8 cellular contexts compared by ENCODE assay signal in the genomic region with DNA sequence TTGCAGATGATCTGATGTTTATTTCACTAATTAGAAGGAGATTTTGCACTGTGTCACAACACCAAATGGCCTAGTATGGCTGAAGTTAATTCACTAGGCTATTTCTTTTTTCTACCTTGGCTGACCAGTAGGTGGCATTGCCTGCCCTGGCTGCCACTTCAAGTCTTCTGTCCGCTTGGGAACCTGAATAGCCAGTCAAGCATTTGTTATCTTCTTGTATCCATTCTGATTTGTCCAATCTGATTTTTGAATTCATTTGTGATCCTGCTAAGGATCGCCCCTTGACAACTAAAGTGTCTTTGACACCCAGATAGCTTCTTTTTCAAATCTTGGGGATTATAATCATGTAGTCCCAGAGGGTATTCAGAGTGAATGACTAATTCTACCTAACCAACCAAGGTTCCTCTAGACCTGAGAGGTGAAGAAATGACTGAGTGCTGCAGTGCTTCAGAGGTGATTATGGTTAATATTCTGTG.
A peak's percentile ranks its signal among the peaks of the same experiment; 100 is the strongest.
DNase-seq lines count a peak whose midpoint lies in the region; ATAC-seq, FAIRE-seq and TF ChIP-seq lines count a peak whose summit lies in the region.

No MANE protein-coding gene starts in this region.

- H3K4me3 ChIP-seq in astrocyte of the spinal cord (ENCODE audit: low read depth, low read length) = no peak overlapping the region
- no peak overlapping the region for H3K4me3 ChIP-seq in smooth muscle cell

- H3K36me3 ChIP-seq in smooth muscle cell (ENCODE audit: low read depth) = no peaks in the 10 kb centered on the region

- no peak overlapping the region for H2AFZ ChIP-seq in smooth muscle cell (ENCODE audit: low read depth)

- peaks cover 5% of the 10 kb centered on the region for H3K27me3 ChIP-seq in smooth muscle cell (ENCODE audit: low read depth)

- H3K79me2 ChIP-seq in smooth muscle cell (ENCODE audit: low read depth) = no peaks in the 10 kb centered on the region

- H3K9me3 Mint-ChIP-seq in activated T-cell treated with anti-CD3 and anti-CD28 coated beads, Interleukin-2, amount 50 U/mL, for 24 hours = no peaks in the 10 kb centered on the region

- peaks cover 12% of the 10 kb centered on the region for H3K27me3 Mint-ChIP-seq in activated T-cell treated with anti-CD3 and anti-CD28 coated beads, Interleukin-2, amount 50 U/mL, for 24 hours

- no peak overlapping the region for H3K4me3 Mint-ChIP-seq in activated T-cell treated with anti-CD3 and anti-CD28 coated beads, Interleukin-2, amount 50 U/mL, for 24 hours

- no peak overlapping the region for H3K27ac Mint-ChIP-seq in activated T-cell treated with anti-CD3 and anti-CD28 coated beads, Interleukin-2, amount 50 U/mL, for 24 hours

- DNase-seq in activated T-cell treated with anti-CD3 and anti-CD28 coated beads for 48 hours (ENCODE audit: low read depth) (peak; percentile 14), HTR-8/SVneo (ENCODE audit: insufficient read length, low spot score) (peak; percentile 41), OCI-M1 (lab: John Stamatoyannopoulos, UW) (peak; percentile 92), astrocyte of the spinal cord (ENCODE audit: low read depth, low spot score) (peak; percentile 85), iPS DF 19.7 (ENCODE audit: low read depth, low spot score) (peak; percentile 5), smooth muscle cell (lab: John Stamatoyannopoulos, UW; ENCODE audit: unreplicated experiment) (no peak)
- DNase-seq in activated T-cell treated with anti-CD3 and anti-CD28 coated beads, Interleukin-2, amount 50 U/mL, for 24 hours = no peak

- no peaks in the 10 kb centered on the region for H4K20me1 ChIP-seq in smooth muscle cell (ENCODE audit: low read depth)

- peaks cover 24% of the 10 kb centered on the region for H3K4me1 Mint-ChIP-seq in activated T-cell treated with anti-CD3 and anti-CD28 coated beads, Interleukin-2, amount 50 U/mL, for 24 hours (ENCODE audit: low read depth)

- H3K4me1 ChIP-seq in smooth muscle cell (ENCODE audit: low read depth) = no peaks in the 10 kb centered on the region

- peak overlapping the region; percentile 55 for H3K27ac ChIP-seq in smooth muscle cell (ENCODE audit: low read depth)

- in situ Hi-C loops in astrocyte of the spinal cord (cut with HindIII; ENCODE audit: low sequenced_read_pairs) = no loop called here

- peak; percentile 62 for ATAC-seq in GM21737 (IDR thresholded peaks at IDR 0.05; ENCODE audit: unreplicated experiment)

- H3K36me3 Mint-ChIP-seq in activated T-cell treated with anti-CD3 and anti-CD28 coated beads, Interleukin-2, amount 50 U/mL, for 24 hours (ENCODE audit: low read depth) = no peaks in the 10 kb centered on the region

- H3K9ac ChIP-seq in smooth muscle cell (ENCODE audit: low read depth) = no peak overlapping the region

- no peaks in the 10 kb centered on the region for H3F3A ChIP-seq in smooth muscle cell (ENCODE audit: low read depth)

- no peaks in the 10 kb centered on the region for H3K9me3 ChIP-seq in smooth muscle cell (replicated peaks; ENCODE audit: low read depth)

- peak; percentile 84 for TF ChIP-seq CTCF in astrocyte of the spinal cord (IDR thresholded peaks at IDR 0.05; ENCODE audit: low read depth, low read length)
- TF ChIP-seq CTCF in smooth muscle cell (IDR thresholded peaks at IDR 0.05; ENCODE audit: borderline replicate concordance, insufficient read depth, poor library complexity, severe bottlenecking) = peak; percentile 85

- 6% methylated on average over 2 of the region's 2 CpGs for WGBS in smooth muscle cell (ENCODE audit: low lambda C conversion rate)

- FAIRE-seq in HTR-8/SVneo (lab: Jason Lieb, UNC) = peak; percentile 9

- H3K4me2 ChIP-seq in smooth muscle cell = peak overlapping the region; percentile 46

Comparison
In these comparisons a context has a peak if more than half of its experiments do, and no peak if none do; other contexts are left out.
1. DNase-seq: peak in activated T-cell treated with anti-CD3 and anti-CD28 coated beads for 48 hours (single experiment), HTR-8/SVneo (single experiment), OCI-M1 (single experiment), astrocyte of the spinal cord (single experiment) and iPS DF 19.7 (single experiment); none in activated T-cell treated with anti-CD3 and anti-CD28 coated beads, Interleukin-2, amount 50 U/mL, for 24 hours (single experiment) and smooth muscle cell (single experiment).